ENCODE assay signal across 1 cellular context in genomic region chr17:38691154-38691553, GRCh38.
TF ChIP-seq lines count a peak whose summit lies in the region.

No MANE protein-coding gene starts in this region.

TF ChIP-seq in K562, 482 proteins besides CTCF, POLR2A, EP300 and RAD21:
- TF ChIP-seq CREB3 (tag; conservative IDR thresholded peaks at IDR 0.05; ENCODE audit: low read depth) (no peak), SIRT6 (IDR thresholded peaks at IDR 0.05; ENCODE audit: low read depth, low read length) (no peak), HOMEZ (CRISPR knock-in tag; IDR thresholded peaks at IDR 0.05) (no peak), BCLAF1 (IDR thresholded peaks at IDR 0.05; ENCODE audit: borderline replicate concordance in 1 of 2, control insufficient read depth in 1 of 2, low read depth in 2 of 2, low read length in 1 of 2) (no peak), NCOA4 (IDR thresholded peaks at IDR 0.05; ENCODE audit: partially characterized antibody) (no peak), BCOR (IDR thresholded peaks at IDR 0.05) (no peak), ELF2 (CRISPR knock-in tag; IDR thresholded peaks at IDR 0.05) (no peak), ZBTB1 (CRISPR knock-in tag; IDR thresholded peaks at IDR 0.05; ENCODE audit: borderline replicate concordance, low read depth) (no peak), MAFK (IDR thresholded peaks at IDR 0.05; ENCODE audit: low read length) (no peak), ZNF583 (CRISPR knock-in tag; IDR thresholded peaks at IDR 0.05) (no peak)
